19 cellular contexts compared by ENCODE assay signal in genomic region chr7:15571303-15571878, GRCh38. TPM values are rescaled to one million over a fixed set of nuclear protein-coding genes. Genes with fewer than 3 reads are reported as not detected.
A peak's percentile ranks its signal among the peaks of the same experiment; 100 is the strongest.
DNase-seq lines count a peak whose midpoint lies in the region; ATAC-seq, FAIRE-seq and TF ChIP-seq lines count a peak whose summit lies in the region.
"Had no signal": no experiment of that assay in that cellular context is flagged by ENCODE, and none has a peak within 500 bp of the region (broad histone marks: within the 10 kb centered on the region; RNA-seq: fewer than 3 reads in every experiment).

No MANE protein-coding gene starts in this region.

- CTCF ChIA-PET in A549 (lab: Yijun Ruan, JAX), result no interaction called here

- H3K4me3 ChIP-seq in A549 (no peak overlapping the region), bronchial epithelial cell (ENCODE audit: low read depth, low read length) (no peak overlapping the region), colonic mucosa (no peak overlapping the region)
- H3K4me3 ChIP-seq: sigmoid colon, stomach had no signal

- H3K27me3 ChIP-seq in bronchial epithelial cell (ENCODE audit: control insufficient read depth, insufficient read depth, low read length) (no peaks in the 10 kb centered on the region), colonic mucosa (no peaks in the 10 kb centered on the region)
- H3K27me3 ChIP-seq: sigmoid colon, stomach had no signal

- POLR2A ChIA-PET in A549 (lab: Yijun Ruan, JAX), result no interaction called here

- H3K36me3 ChIP-seq in bronchial epithelial cell (ENCODE audit: control insufficient read depth, insufficient read depth, low read length), result no peaks in the 10 kb centered on the region
- H3K36me3 ChIP-seq in colonic mucosa, result no peaks in the 10 kb centered on the region
- H3K36me3 ChIP-seq: sigmoid colon, stomach had no signal

- H3K4me2 ChIP-seq in A549, result peak overlapping the region; percentile 13; the same call in 1 of the 3 replicates

- TF ChIP-seq EP300 in A549 (IDR thresholded peaks at IDR 0.05), result no peak

- TF ChIP-seq CTCF in A549 (IDR thresholded peaks at IDR 0.05) (no peak), bronchial epithelial cell (IDR thresholded peaks at IDR 0.05; ENCODE audit: insufficient read depth, low read length, severe bottlenecking) (no peak), colonic mucosa (IDR thresholded peaks at IDR 0.05) (no peak)

- TF ChIP-seq RAD21 in A549 (conservative IDR thresholded peaks at IDR 0.05 in 1 of 2, IDR thresholded peaks at IDR 0.05 in 1 of 2), result no peak

- ATAC-seq in A549 (no peak), GM19324 (IDR thresholded peaks at IDR 0.05; ENCODE audit: low FRiP score, unreplicated experiment) (no peak)
- ATAC-seq: activated naive CD8-positive, alpha-beta T cell treated with anti-CD3 and anti-CD28 coated beads, Interleukin-2, amount 50 U/mL, for 24 hours had no signal

- WGBS in A549 (ENCODE audit: missing lambda C conversion rate), result 8% methylated on average over 3 of the region's 3 CpGs

- no peak overlapping the region for H3K27ac ChIP-seq in A549
- H3K27ac ChIP-seq in colonic mucosa, result no peak overlapping the region
- H3K27ac ChIP-seq: sigmoid colon, stomach had no signal

- DNase-seq in A549 (ENCODE audit: low read depth in 1 of 2, low spot score in 1 of 2) (no peak), LHCN-M2 (ENCODE audit: low read depth) (peak; percentile 43), bronchial epithelial cell (ENCODE audit: low read depth) (peak; percentile 76), iris pigment epithelial cell (ENCODE audit: low read depth) (peak; percentile 56), AML-193 (lab: John Stamatoyannopoulos, UW) (no peak), islet precursor cell (no peak), colonic mucosa (no peak)
- DNase-seq: activated naive CD8-positive, alpha-beta T cell treated with anti-CD3 and anti-CD28 coated beads, Interleukin-2, amount 50 U/mL, for 24 hours; CD4-positive, alpha-beta memory T cell; DMS79; MM.1S; NCI-H187 treated with DMSO at 0.1 percent for 48 hours; NCI-H510A treated with DMSO at 0.1 percent for 48 hours; sigmoid colon; stomach had no signal

- no peak for TF ChIP-seq POLR2A in A549 (IDR thresholded peaks at IDR 0.05; ENCODE audit: low read length)

- FAIRE-seq in A549 (lab: Jason Lieb, UNC) (peak; percentile 13), bronchial epithelial cell (lab: Jason Lieb, UNC) (no peak)
- FAIRE-seq: H1 had no signal

- H3K4me1 ChIP-seq in A549 (0 out of 3 replicates have a peak, but pooled peaks cover 5% of the 10 kb centered on the region), colonic mucosa (no peaks in the 10 kb centered on the region)
- H3K4me1 ChIP-seq: stomach had no signal

- no peak overlapping the region for H3K9ac ChIP-seq in colonic mucosa (ENCODE audit: low read depth in 2 of 2, low read length in 2 of 2)

- no peaks in the 10 kb centered on the region for H3K9me3 ChIP-seq in A549
- H3K9me3 ChIP-seq in colonic mucosa, result no peaks in the 10 kb centered on the region
- H3K9me3 ChIP-seq: sigmoid colon, stomach had no signal

- intact Hi-C loops in colonic mucosa (cut with DNase I), result no loop called here

TF ChIP-seq in A549, 52 proteins besides CTCF, POLR2A, EP300 and RAD21:
- TF ChIP-seq EHF (CRISPR knock-in tag; IDR thresholded peaks at IDR 0.05) (no peak), REST (IDR thresholded peaks at IDR 0.05) (no peak), CBX2 (IDR thresholded peaks at IDR 0.05; ENCODE audit: borderline replicate concordance, low read depth) (no peak), TFCP2L1 (CRISPR knock-in tag; IDR thresholded peaks at IDR 0.05) (no peak), MAZ (IDR thresholded peaks at IDR 0.05; ENCODE audit: borderline replicate concordance, low read depth, low read length) (no peak), ZNF302 (CRISPR knock-in tag; IDR thresholded peaks at IDR 0.05) (no peak), TP53 (CRISPR knock-in tag; IDR thresholded peaks at IDR 0.05) (no peak), HES2 (IDR thresholded peaks at IDR 0.05) (no peak), SREBF2 (IDR thresholded peaks at IDR 0.05) (no peak), NFE2L2 (conservative IDR thresholded peaks at IDR 0.05; ENCODE audit: low read length) (no peak), BCL3 (IDR thresholded peaks at IDR 0.05) (no peak), POLR2AphosphoS2 (conservative IDR thresholded peaks at IDR 0.05; ENCODE audit: low read length) (no peak), HOXB5 (CRISPR knock-in tag; IDR thresholded peaks at IDR 0.05) (no peak), CEBPB (IDR thresholded peaks at IDR 0.05) (no peak)

RNA-seq across cellular contexts. Expression of gene AGMO, which starts 9.6 kb away (rescaled TPM):
- polyA plus RNA-seq in A549 (2011; rRNA removed) (7.9 TPM in 2 replicates), A549 (2017; fragmentation: RNase III; extraction: RNeasy Plus Mini Kit Qiagen cat#74134 plus additional on column Dnase treatment) (1.9 to 3.2 TPM (median 2.6 TPM) in 3 replicates)
- polyA plus RNA-seq in A549 (2012; cell fraction: cytosol; rRNA removed), result 1.0 and 1.3 TPM in 2 replicates
- polyA plus RNA-seq in A549 (2012; cell fraction: nucleus; rRNA removed), result 0.83 and 1.0 TPM in 2 replicates
- polyA minus RNA-seq in A549 (2011; rRNA and poly(A)+ RNA removed), result 7.5 and 10.1 TPM in 2 replicates
- total RNA-seq in LHCN-M2 (2014; rRNA removed) (0.06 TPM in 1 of 2 replicates, not detected in the other), bronchial epithelial cell (under 0.01 and 0.26 TPM in 2 replicates), colonic mucosa (under 1 TPM; 0.37 to 0.47 TPM)
- not detected for polyA plus RNA-seq in LHCN-M2 (2012)
- total RNA-seq: CD4-positive, alpha-beta memory T cell; glomerular endothelial cell; myocyte had no signal
- polyA plus RNA-seq: CD4-positive, alpha-beta memory T cell had no signal

Comparison
In these comparisons a context has a peak if more than half of its experiments do, and no peak if none do; other contexts are left out.
1. DNase-seq: peak in LHCN-M2 (single experiment), bronchial epithelial cell (single experiment) and iris pigment epithelial cell (single experiment); none in A549 (0 of 2), AML-193 (0 of 2), islet precursor cell (single experiment) and colonic mucosa (single experiment).